7 cellular contexts compared by ENCODE assay signal in the genomic region with DNA sequence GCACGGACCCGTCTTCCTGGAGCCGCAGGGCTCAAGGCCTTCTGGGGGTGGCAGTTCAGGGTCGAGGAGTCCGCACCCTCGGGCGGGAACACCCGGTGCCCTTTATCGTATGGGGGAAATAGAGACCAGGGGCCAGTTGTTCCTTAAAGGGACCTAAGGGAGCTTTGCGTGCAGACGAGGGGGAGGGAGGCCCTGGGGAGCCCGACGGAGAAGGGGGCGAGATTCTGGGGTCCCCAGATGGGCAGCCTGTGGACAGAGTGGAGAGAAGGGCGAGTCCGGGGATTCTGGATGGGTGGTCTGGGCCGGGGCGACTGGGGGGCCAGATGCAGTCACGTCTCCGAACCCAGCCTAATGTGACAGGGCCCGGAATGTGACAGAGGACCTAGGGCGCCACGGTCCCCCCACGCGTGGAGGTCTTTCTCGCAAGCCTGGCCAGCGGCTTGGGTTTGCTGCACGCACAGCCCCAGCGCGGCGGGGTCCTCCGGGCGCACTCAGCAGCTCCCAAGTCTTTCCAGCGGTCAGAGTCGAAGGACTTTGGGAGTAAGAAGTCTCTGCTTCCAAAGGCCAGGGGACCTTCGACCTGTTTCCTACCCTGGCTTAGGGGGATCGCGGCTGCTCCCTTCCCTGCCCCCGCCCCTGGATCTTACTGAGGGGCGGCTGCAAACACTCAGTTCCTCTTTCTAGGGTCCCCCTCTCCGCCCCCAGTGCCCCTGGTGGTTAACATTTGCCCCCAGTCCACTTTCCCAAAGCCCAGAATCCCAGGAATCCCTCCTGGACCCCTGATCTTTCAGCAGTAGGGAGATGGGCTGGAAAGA. TPM values are rescaled to one million over a fixed set of nuclear protein-coding genes. Genes with fewer than 3 reads are reported as not detected.
A peak's percentile ranks its signal among the peaks of the same experiment; 100 is the strongest.
DNase-seq lines count a peak whose midpoint lies in the region; ATAC-seq and TF ChIP-seq lines count a peak whose summit lies in the region.

No MANE protein-coding gene starts in this region.

- peaks cover 20% of the 10 kb centered on the region for H3K4me1 ChIP-seq in Karpas-422 (ENCODE audit: low read length)
- H3K4me1 ChIP-seq in left lung = peaks cover 5 to 25% of the 10 kb centered on the region in 2 donors

- no peaks in the 10 kb centered on the region for H3K9me3 ChIP-seq in Karpas-422 (ENCODE audit: low read length)
- no peaks in the 10 kb centered on the region for H3K9me3 ChIP-seq in left lung

- ATAC-seq in left lung (no peak), GM21390 (IDR thresholded peaks at IDR 0.05; ENCODE audit: unreplicated experiment) (no peak)

- H3K9ac ChIP-seq in Karpas-422 (ENCODE audit: low read length) = peak overlapping the region; percentile 61

- peak overlapping the region; percentile 31; the same call in 1 of the 2 replicates for H2AFZ ChIP-seq in Karpas-422 (ENCODE audit: low read length)

- peak overlapping the region; percentile 63 for H3K4me3 ChIP-seq in Karpas-422 (ENCODE audit: low read length)
- H3K4me3 ChIP-seq in brain microvascular endothelial cell (ENCODE audit: low read depth, low read length) = peak overlapping the region; percentile 34
- peak overlapping the region; percentile 30 to 41 for H3K4me3 ChIP-seq in left lung

- H3K79me2 ChIP-seq in Karpas-422 (ENCODE audit: low read length) = no peaks in the 10 kb centered on the region

- intact Hi-C loops in left lung (cut with DNase I) = no loop called here

- H3K27me3 ChIP-seq in Karpas-422 (ENCODE audit: low read length) = no peaks in the 10 kb centered on the region
- peaks cover 10% of the 10 kb centered on the region for H3K27me3 ChIP-seq in brain microvascular endothelial cell (replicated peaks)
- peaks cover 25 to 67% of the 10 kb centered on the region in 2 donors for H3K27me3 ChIP-seq in left lung

- DNase-seq in Karpas-422 = no peak
- DNase-seq in brain microvascular endothelial cell = no peak
- DNase-seq in left lung = no peak
- no peak for DNase-seq in medulla oblongata (ENCODE audit: extremely low spot score)
- no peak for DNase-seq in Ammon's horn (ENCODE audit: low spot score)

- H3K36me3 ChIP-seq in Karpas-422 (ENCODE audit: insufficient read depth, low read length) = no peaks in the 10 kb centered on the region; the same call in 1 of the 2 replicates
- no peaks in the 10 kb centered on the region for H3K36me3 ChIP-seq in brain microvascular endothelial cell (replicated peaks)
- no peaks in the 10 kb centered on the region for H3K36me3 ChIP-seq in left lung

- no peak for TF ChIP-seq CTCF in brain microvascular endothelial cell (IDR thresholded peaks at IDR 0.05; ENCODE audit: low read depth, low read length, missing control alignments)
- TF ChIP-seq CTCF in left lung (IDR thresholded peaks at IDR 0.05) = no peak

- H3K27ac ChIP-seq in Karpas-422 (ENCODE audit: low read length) = no peak overlapping the region
- no peak overlapping the region for H3K27ac ChIP-seq in brain microvascular endothelial cell
- H3K27ac ChIP-seq in left lung = no peak overlapping the region
- peak overlapping the region; percentile 72 for H3K27ac ChIP-seq in temporal lobe (ENCODE audit: low read depth, low read length)

- H4K20me1 ChIP-seq in Karpas-422 (ENCODE audit: insufficient read depth, low read depth, low read length) = no peaks in the 10 kb centered on the region

- peak overlapping the region; percentile 64 for H3K4me2 ChIP-seq in Karpas-422 (ENCODE audit: low read depth, low read length, poor library complexity, severe bottlenecking)

- no peaks in the 10 kb centered on the region for H3K9me2 ChIP-seq in Karpas-422 (replicated peaks; ENCODE audit: insufficient read depth, low read length)

- in situ Hi-C loops in brain microvascular endothelial cell (cut with HindIII; ENCODE audit: low pct_ligation_motif_present, low sequenced_read_pairs) = no loop called here

RNA-seq across cellular contexts. Expression of gene TUBA8, which starts 0.5 kb away (rescaled TPM):
- total RNA-seq in Karpas-422 (2014; rRNA removed; shearing (Covaris generic); ENCODE audit: low replicate concordance) = 1.5 and 3.0 TPM in 2 replicates
- total RNA-seq in left lung (under 1 TPM; 0.79 to 0.87 TPM), temporal lobe (0.98 TPM)

RNA-seq across cellular contexts. Expression of gene PEX26, which starts 33.4 kb away (rescaled TPM):
- 22.4 and 27.5 TPM in 2 replicates for total RNA-seq in Karpas-422 (2014; rRNA removed; shearing (Covaris generic); ENCODE audit: low replicate concordance)
- total RNA-seq in left lung (10 to 100 TPM; 35.8 to 39.4 TPM), temporal lobe (14.8 TPM)

RNA-seq across cellular contexts. Expression of gene USP18, which starts 38.8 kb away (rescaled TPM):
- total RNA-seq in Karpas-422 (2014; rRNA removed; shearing (Covaris generic); ENCODE audit: low replicate concordance) = 1.0 and 3.3 TPM in 2 replicates
- total RNA-seq in left lung (10 to 100 TPM; 10.5 to 22.3 TPM), temporal lobe (0.98 TPM)
